In the genomic region with DNA sequence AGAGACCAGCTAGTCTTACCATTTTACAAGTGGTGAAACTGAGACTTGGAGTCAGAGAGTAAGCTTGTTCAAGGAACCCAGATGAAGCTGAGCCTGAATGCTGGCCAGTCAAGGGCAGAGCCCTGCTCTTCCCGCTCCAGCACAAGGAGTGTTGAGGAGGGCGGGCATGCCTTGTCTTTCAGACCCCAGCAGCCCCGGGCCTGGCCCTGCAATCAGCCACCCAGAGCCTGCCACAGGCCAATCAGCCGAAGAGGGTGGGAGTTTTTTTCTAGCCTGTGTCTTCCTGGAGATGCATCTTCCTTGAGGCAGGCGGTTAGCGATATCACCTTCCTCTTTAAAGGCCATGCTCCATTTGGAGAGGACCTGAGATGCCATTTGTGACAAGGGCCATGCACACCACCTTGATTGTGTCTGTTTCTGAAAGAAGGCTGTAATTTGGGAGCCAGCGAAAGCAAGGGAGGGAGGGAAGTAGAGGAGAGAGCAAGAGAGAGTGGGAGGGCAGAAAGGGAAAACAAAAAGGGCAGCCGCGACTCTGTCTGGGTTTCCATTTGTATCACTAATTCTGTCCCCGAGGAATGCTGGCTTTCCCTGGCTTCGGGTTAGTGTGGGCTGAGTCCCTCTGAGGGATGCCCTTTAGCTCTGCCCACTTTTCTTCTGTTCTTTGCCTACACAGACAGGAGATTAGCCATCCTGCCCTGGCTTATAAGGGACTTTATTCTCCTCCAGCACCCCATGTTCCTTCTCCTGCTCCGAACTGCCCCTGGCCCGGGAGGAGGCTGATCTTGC, we compare ENCODE assay signal across 25 cellular contexts.
"Had no signal": no experiment of that assay in that cellular context is flagged by ENCODE, and none has a peak within 500 bp of the region (broad histone marks: within the 10 kb centered on the region; RNA-seq: fewer than 3 reads in every experiment).

No MANE protein-coding gene starts in this region.

- DNase-seq: activated CD4-positive, alpha-beta memory T cell treated with anti-CD3 and anti-CD28 coated beads for 36 hours; activated CD4-positive, alpha-beta T cell treated with anti-CD3 and anti-CD28 coated beads for 48 hours; activated gamma-delta T cell treated with Interleukin-2 at 50 U/mL for 16 hours; activated T-cell treated with anti-CD3 and anti-CD28 coated beads, Interleukin-2, amount 50 U/mL, for 1 hour; anterior cingulate cortex; body of pancreas; erythroblast; foreskin fibroblast; heart right ventricle; kidney; lower lobe of right lung; mesendoderm; mucosa of descending colon; nephron progenitor cell; nucleus accumbens; right lobe of liver; small intestine; stomach; uterus had no signal

- H3K36me3 ChIP-seq: cardiac muscle cell, heart right ventricle, lower lobe of right lung, right lobe of liver, stomach, suprapubic skin, tibial nerve, uterus had no signal

- H3K4me3 ChIP-seq: body of pancreas, cardiac muscle cell, heart right ventricle, lower lobe of right lung, mucosa of descending colon, right lobe of liver, stomach, suprapubic skin, tibial nerve, uterus had no signal

- H3K9me3 Mint-ChIP-seq: activated CD4-positive, alpha-beta memory T cell treated with anti-CD3 and anti-CD28 coated beads for 36 hours; activated naive CD4-positive, alpha-beta T cell treated with anti-CD3 and anti-CD28 coated beads, Interleukin-2, amount 50 U/mL, for 24 hours; nephron progenitor cell; stimulated activated memory B cell treated with anti-CD40 and anti-IgM and Interleukin-4, amounts not matched to agents 10 μg/mL and 1 μg/mL and 100 μg/mL, for 72 hours had no signal

- H3K4me1 ChIP-seq: body of pancreas, heart right ventricle, lower lobe of right lung, right lobe of liver, stomach, suprapubic skin, tibial nerve, uterus had no signal

- H3K9me3 ChIP-seq: body of pancreas, heart right ventricle, lower lobe of right lung, mucosa of descending colon, right lobe of liver, stomach, suprapubic skin, tibial nerve, uterus had no signal

- ATAC-seq: body of pancreas; heart right ventricle; left lobe of liver; lower lobe of right lung; mucosa of descending colon; right lobe of liver; stimulated activated memory B cell treated with anti-CD40 and anti-IgM and Interleukin-4, amounts not matched to agents 10 μg/mL and 1 μg/mL and 100 μg/mL, for 72 hours had no signal

- H3K27ac ChIP-seq: body of pancreas, cardiac muscle cell, heart right ventricle, lower lobe of right lung, right lobe of liver, stomach, suprapubic skin, tibial nerve, uterus had no signal

- H3K36me3 Mint-ChIP-seq: activated CD4-positive, alpha-beta memory T cell treated with anti-CD3 and anti-CD28 coated beads for 36 hours; activated naive CD4-positive, alpha-beta T cell treated with anti-CD3 and anti-CD28 coated beads, Interleukin-2, amount 50 U/mL, for 24 hours; stimulated activated memory B cell treated with anti-CD40 and anti-IgM and Interleukin-4, amounts not matched to agents 10 μg/mL and 1 μg/mL and 100 μg/mL, for 72 hours had no signal

- H3K4me1 Mint-ChIP-seq: activated naive CD4-positive, alpha-beta T cell treated with anti-CD3 and anti-CD28 coated beads, Interleukin-2, amount 50 U/mL, for 24 hours; stimulated activated memory B cell treated with anti-CD40 and anti-IgM and Interleukin-4, amounts not matched to agents 10 μg/mL and 1 μg/mL and 100 μg/mL, for 72 hours had no signal

- H3K4me3 Mint-ChIP-seq: activated CD4-positive, alpha-beta memory T cell treated with anti-CD3 and anti-CD28 coated beads for 36 hours; activated naive CD4-positive, alpha-beta T cell treated with anti-CD3 and anti-CD28 coated beads, Interleukin-2, amount 50 U/mL, for 24 hours; nephron progenitor cell; stimulated activated memory B cell treated with anti-CD40 and anti-IgM and Interleukin-4, amounts not matched to agents 10 μg/mL and 1 μg/mL and 100 μg/mL, for 72 hours had no signal

- H3K27me3 ChIP-seq: body of pancreas, right lobe of liver, uterus had no signal

- H3K27ac Mint-ChIP-seq: activated CD4-positive, alpha-beta memory T cell treated with anti-CD3 and anti-CD28 coated beads for 36 hours; activated naive CD4-positive, alpha-beta T cell treated with anti-CD3 and anti-CD28 coated beads, Interleukin-2, amount 50 U/mL, for 24 hours; nephron progenitor cell; stimulated activated memory B cell treated with anti-CD40 and anti-IgM and Interleukin-4, amounts not matched to agents 10 μg/mL and 1 μg/mL and 100 μg/mL, for 72 hours had no signal
